In the genomic region with DNA sequence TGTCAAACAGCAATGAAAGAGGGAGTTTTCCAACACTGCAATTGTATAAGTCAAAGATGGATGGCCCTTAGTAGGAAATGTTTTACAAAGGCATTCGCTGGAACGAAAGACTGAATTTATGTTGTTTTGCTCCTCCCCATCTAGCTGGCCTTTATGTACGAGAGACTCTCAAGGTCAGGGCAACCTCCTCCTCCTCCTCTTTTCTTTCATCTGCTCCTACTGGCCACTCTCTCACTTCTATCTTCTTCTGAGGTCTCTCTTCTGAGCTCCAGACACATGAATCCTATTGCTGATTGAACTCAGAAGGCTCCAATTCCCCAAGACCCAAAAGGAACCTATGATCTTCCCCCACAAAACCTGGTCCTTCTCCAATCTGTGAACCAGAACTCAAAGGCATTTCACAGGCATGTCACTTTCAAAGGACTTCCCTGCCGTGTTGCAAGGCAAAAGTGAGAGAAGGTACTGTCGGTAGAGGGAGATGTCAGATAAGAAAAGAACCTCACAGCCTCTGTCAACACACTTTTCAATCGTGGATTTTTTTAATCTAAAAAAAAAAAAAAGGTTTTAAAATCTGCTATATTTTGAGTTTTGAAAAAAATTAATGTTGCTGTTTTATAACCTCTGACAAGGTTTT, we compare ENCODE assay signal across 9 cellular contexts. TPM values are rescaled to one million over a fixed set of nuclear protein-coding genes. Genes with fewer than 3 reads are reported as not detected.
DNase-seq lines count a peak whose midpoint lies in the region; ATAC-seq, FAIRE-seq and TF ChIP-seq lines count a peak whose summit lies in the region.
"Had no signal": no experiment of that assay in that cellular context is flagged by ENCODE, and none has a peak within 500 bp of the region (broad histone marks: within the 10 kb centered on the region; RNA-seq: fewer than 3 reads in every experiment).

No MANE protein-coding gene starts in this region.

- H3K79me2 ChIP-seq in GM12878 (ENCODE audit: control insufficient read depth, insufficient read depth, low read length): no peaks in the 10 kb centered on the region

- no peak overlapping the region for H3K9ac ChIP-seq in GM12878 (ENCODE audit: control insufficient read depth, insufficient read depth, low read length)

- DNase-seq in GM04504 (ENCODE audit: low read depth) (peak; percentile 17), NCI-H1092 (lab: John Stamatoyannopoulos, UW) (peak; percentile 24), GM12878 (ENCODE audit: low read depth, low spot score) (no peak), midbrain (lab: John Stamatoyannopoulos, UW) (peak; percentile 7), COR-L47 (lab: John Stamatoyannopoulos, UW) (no peak)

- no peaks in the 10 kb centered on the region for H3K36me3 ChIP-seq in GM12878 (ENCODE audit: control insufficient read depth in 2 of 2, insufficient read depth in 2 of 2, low read length in 1 of 2)
- H3K36me3 ChIP-seq: SJSA1 had no signal

- CTCF ChIA-PET in GM12878 (lab: Yijun Ruan, JAX): interaction anchor here (1.3 to 2.3 kb wide), 3 partner anchors 13 to 569 kb away, joined by 3 to 8 read pairs (median 7); no protein-coding TSS in a partner anchor

- H3K4me1 ChIP-seq in GM12878 (ENCODE audit: control insufficient read depth, insufficient read depth, low read length): no peaks in the 10 kb centered on the region
- H3K4me1 ChIP-seq: SJSA1 had no signal

- TF ChIP-seq CTCF in GM12878 (IDR thresholded peaks at IDR 0.05 in 2 of 3, conservative IDR thresholded peaks at IDR 0.05 in 1 of 3; ENCODE audit: control insufficient read depth in 2 of 3, extremely low read depth in 1 of 3, insufficient read depth in 1 of 3, low read depth in 3 of 3, low read length in 3 of 3): peak in 1 of 3 experiments; percentile 36; a peak in 2 of 6 replicates

- peak; percentile 37; the same call in 1 of the 2 replicates for TF ChIP-seq RAD21 in GM12878 (IDR thresholded peaks at IDR 0.05; ENCODE audit: insufficient read depth, low read depth, low read length)

- H4K20me1 ChIP-seq in GM12878 (ENCODE audit: control insufficient read depth, insufficient read depth): no peaks in the 10 kb centered on the region

- intact Hi-C loops in GM12878 (cut with micrococcal nuclease; ENCODE audit: unreplicated experiment): no loop called here

- POLR2A ChIA-PET in GM12878 (lab: Charles Lee): no interaction called here

- TF ChIP-seq POLR2A in GM12878 (IDR thresholded peaks at IDR 0.05; ENCODE audit: low read depth, low read length): no peak

- no peak overlapping the region for H3K4me3 ChIP-seq in GM12878
- H3K4me3 ChIP-seq: lung, SJSA1 had no signal

- no peaks in the 10 kb centered on the region; a peak in 1 of 4 replicates for H3K27me3 ChIP-seq in GM12878 (replicated peaks in 1 of 2; ENCODE audit: control insufficient read depth in 2 of 2, insufficient read depth in 2 of 2, low read length in 1 of 2)

- H3K9me3 ChIP-seq in GM12878 (replicated peaks; ENCODE audit: control insufficient read depth, insufficient read depth, low read length): no peaks in the 10 kb centered on the region
- H3K9me3 ChIP-seq: SJSA1 had no signal

- 6% methylated on average over 6 of the region's 6 CpGs for WGBS in GM12878 (ENCODE audit: insufficient coverage, insufficient replicate concordance, low lambda C conversion rate, missing lambda C conversion rate)

- H3K4me2 ChIP-seq in GM12878 (ENCODE audit: control insufficient read depth, insufficient read depth): no peak overlapping the region

- no peak overlapping the region for H2AFZ ChIP-seq in GM12878 (ENCODE audit: control insufficient read depth, low read depth, low read length)

- TF ChIP-seq EP300 in GM12878 (IDR thresholded peaks at IDR 0.05; ENCODE audit: borderline replicate concordance in 1 of 2, control insufficient read depth in 1 of 2, low read depth in 2 of 2, low read length in 2 of 2): no peak

- in situ Hi-C loops in GM12878 (cut with MboI): loop anchor here (25.0 kb wide), 1 partner anchor 1490 kb away; no protein-coding TSS in a partner anchor

- RAD21 ChIA-PET in GM12878 (lab: Charles Lee; ENCODE audit: unreplicated experiment): no interaction called here

- SMC1A ChIA-PET in GM12878 (lab: Charles Lee; ENCODE audit: uncharacterized antibody, unreplicated experiment): interaction anchor here (1.3 to 1.5 kb wide), 2 partner anchors 15 to 595 kb away, joined by 3 to 6 read pairs; no protein-coding TSS in a partner anchor

- ATAC-seq in GM12878 (peak; percentile 50), GM19351 (IDR thresholded peaks at IDR 0.05; ENCODE audit: unreplicated experiment) (no peak), HG02870 (IDR thresholded peaks at IDR 0.05; ENCODE audit: unreplicated experiment) (no peak)

- no peak for FAIRE-seq in GM12878 (lab: Jason Lieb, UNC)

- no TSS peak for BruUV-seq in GM12878 (replicated peaks; lab: Mats Ljungman, UMichigan)

- no peak overlapping the region for H3K27ac ChIP-seq in GM12878 (ENCODE audit: control insufficient read depth, insufficient read depth)
- H3K27ac ChIP-seq: SJSA1 had no signal

TF ChIP-seq in GM12878, 131 proteins besides CTCF, POLR2A, EP300 and RAD21:
- TF ChIP-seq, protein P1, sequence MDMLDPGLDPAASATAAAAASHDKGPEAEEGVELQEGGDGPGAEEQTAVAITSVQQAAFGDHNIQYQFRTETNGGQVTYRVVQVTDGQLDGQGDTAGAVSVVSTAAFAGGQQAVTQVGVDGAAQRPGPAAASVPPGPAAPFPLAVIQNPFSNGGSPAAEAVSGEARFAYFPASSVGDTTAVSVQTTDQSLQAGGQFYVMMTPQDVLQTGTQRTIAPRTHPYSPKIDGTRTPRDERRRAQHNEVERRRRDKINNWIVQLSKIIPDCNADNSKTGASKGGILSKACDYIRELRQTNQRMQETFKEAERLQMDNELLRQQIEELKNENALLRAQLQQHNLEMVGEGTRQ (IDR thresholded peaks at IDR 0.05; ENCODE audit: borderline replicate concordance, low read depth, low read length): no peak

RNA-seq across cellular contexts. Expression of a gene that starts 28.5 kb away (rescaled TPM):
- 179 and 185 TPM in 2 replicates for total RNA-seq in GM12878 (2013; cell fraction: nucleolus; rRNA removed)
- total RNA-seq in GM12878 (2014; rRNA removed): 53.1 and 63.2 TPM in 2 replicates
- 108 and 117 TPM in 2 replicates for total RNA-seq in GM12878 (2014; rRNA removed; fragmentation: Illumina TruSeq; extraction: Trizol)
- 63.6 and 75.7 TPM in 2 replicates for total RNA-seq in GM12878 (2021)
- 24.8 TPM for polyA plus RNA-seq in GM12878 (2011; ENCODE audit: low read depth)
- 51.7 and 77.0 TPM in 2 replicates for polyA plus RNA-seq in GM12878 (2011; rRNA removed)
- 22.1 and 23.1 TPM in 2 replicates for polyA plus RNA-seq in GM12878 (2011; cell fraction: cytosol; rRNA removed)
- 50.4 and 58.4 TPM in 2 replicates for polyA plus RNA-seq in GM12878 (2011; cell fraction: nucleus; rRNA removed)
- 36.5 and 37.8 TPM in 2 replicates for polyA plus RNA-seq in GM12878 (2012)
- polyA plus RNA-seq in GM12878 (2014; fragmentation: Illumina TruSeq; extraction: Trizol): 86.6 and 102 TPM in 2 replicates
- 100 to 1,000 TPM in 1 of 2 experiments, 10 to 100 TPM in 1; 62.3 to 108 TPM for polyA plus RNA-seq in GM12878 (2014; fragmentation: Nextera tagmentation; extraction: Ambion mirVana)
- polyA plus RNA-seq in GM12878 (2014; rRNA removed): 44.9 and 55.8 TPM in 2 replicates
- polyA plus RNA-seq in GM12878 (2016; fragmentation: Nextera tagmentation; extraction: Ambion mirVana): 10 to 100 TPM; 88.4 to 89.5 TPM
- polyA minus RNA-seq in GM12878 (2011; rRNA and poly(A)+ RNA removed): 28.1 and 41.2 TPM in 2 replicates
- polyA minus RNA-seq in GM12878 (2011; cell fraction: cytosol; rRNA and poly(A)+ RNA removed): 15.2 and 17.5 TPM in 2 replicates
- polyA minus RNA-seq in GM12878 (2011; cell fraction: nucleus; rRNA and poly(A)+ RNA removed): 45.5 and 76.6 TPM in 2 replicates

Comparison
In these comparisons a context has a peak if more than half of its experiments do, and no peak if none do; other contexts are left out.
1. DNase-seq: peak in GM04504 (single experiment), NCI-H1092 (single experiment) and midbrain (single experiment); none in GM12878 (single experiment) and COR-L47 (single experiment).